In genomic region chr7:102572320-102573245, GRCh38 we compare ENCODE assay signal across 8 cellular contexts. TPM values are rescaled to one million over a fixed set of nuclear protein-coding genes. Genes with fewer than 3 reads are reported as not detected.
DNase-seq lines count a peak whose midpoint lies in the region; TF ChIP-seq lines count a peak whose summit lies in the region.
"Not testable (repeated sequence)": the region's sequence is repeated elsewhere in the genome, so short reads cannot be mapped to it uniquely, and the experiment has no call there.

TSS of gene POLR2J3 (minus strand) at chr7:102572583. CDS start at chr7:102572521, 62 bp downstream.

- not testable (repeated sequence) for TF ChIP-seq EP300 in Ishikawa (IDR thresholded peaks at IDR 0.05; ENCODE audit: borderline replicate concordance); suprapubic skin (IDR thresholded peaks at IDR 0.05)

- H2AK5ac ChIP-seq in H9 (ENCODE audit: insufficient read length, low read length), result not testable (repeated sequence)

- H3K79me1 ChIP-seq in H9 (ENCODE audit: insufficient read depth, low read depth, low read length, poor library complexity, severe bottlenecking), result not testable (repeated sequence)

- TF ChIP-seq RAD21 in Ishikawa (IDR thresholded peaks at IDR 0.05; ENCODE audit: low read depth), result not testable (repeated sequence)

- H3K23ac ChIP-seq in H9 (ENCODE audit: insufficient read length, low read depth, low read length), result not testable (repeated sequence)

- H3K4me3 ChIP-seq in iPS-18c (ENCODE audit: insufficient read depth, low read depth, low read length) (peak within 1 kb of the TSS; percentile 58), rectal smooth muscle tissue (ENCODE audit: low read length) (peak within 1 kb of the TSS; percentile 78), suprapubic skin (peak within 1 kb of the TSS; percentile 59)

- H2AFZ ChIP-seq in H9 (ENCODE audit: low read length), result not testable (repeated sequence)

- H3K27me3 ChIP-seq in H9 (ENCODE audit: insufficient read depth, low read length); rectal smooth muscle tissue (ENCODE audit: control insufficient read depth, insufficient read depth, low read length); suprapubic skin: not testable (repeated sequence)

- TF ChIP-seq POLR2A in suprapubic skin (IDR thresholded peaks at IDR 0.05), result not testable (repeated sequence)

- not testable (repeated sequence) for H3K4me2 ChIP-seq in H9 (ENCODE audit: insufficient read depth, insufficient read length, low read length)

- no CpG with 5 or more reads among the region's 61 CpGs for WGBS in H9 (ENCODE audit: extremely low coverage, insufficient read length, low lambda C conversion rate)
- WGBS in suprapubic skin, result 0% methylated on average over 30 of the region's 61 CpGs

- TF ChIP-seq CTCF in GM12873 (IDR thresholded peaks at IDR 0.05; ENCODE audit: insufficient read depth, low read depth, low read length, missing control alignments) (peak; percentile 56), H9 (conservative IDR thresholded peaks at IDR 0.05) (peak; percentile 55), suprapubic skin (IDR thresholded peaks at IDR 0.05) (peak in 1 of 2 donors; percentile 68)

- not testable (repeated sequence) for H2BK5ac ChIP-seq in H9 (ENCODE audit: insufficient read length, low read length)

- H3K23me2 ChIP-seq in H9 (ENCODE audit: insufficient read length, low read depth, low read length, poor library complexity, severe bottlenecking), result not testable (repeated sequence)

- not testable (repeated sequence) for H3K4me1 ChIP-seq in H9 (ENCODE audit: insufficient read depth, low read length); rectal smooth muscle tissue (ENCODE audit: control insufficient read depth, insufficient read depth, low read length); suprapubic skin

- H3K36me3 Mint-ChIP-seq in H9 (ENCODE audit: insufficient read depth in 1 of 3, low read depth in 3 of 3), result not testable (repeated sequence)

- H4K91ac ChIP-seq in H9 (ENCODE audit: insufficient read length, low read depth, low read length), result not testable (repeated sequence)

- H3K27me3 Mint-ChIP-seq in H9 (ENCODE audit: low read depth), result not testable (repeated sequence)

- DNase-seq in H9, result peak; percentile 85
- DNase-seq in activated CD4-positive, alpha-beta T cell treated with anti-CD3 and anti-CD28 coated beads, Interleukin-2, amount 50 U/mL, for 1 hour, result peak; percentile 99
- peak; percentile 99 for DNase-seq in central memory CD4-positive, alpha-beta T cell
- DNase-seq in suprapubic skin (ENCODE audit: low spot score in 2 of 2), result peak; percentile 95 to 99

- H3K18ac ChIP-seq in H9 (ENCODE audit: insufficient read length, low read depth, low read length), result not testable (repeated sequence)

- H2BK120ac ChIP-seq in H9 (ENCODE audit: low read depth, low read length, poor library complexity, severe bottlenecking), result not testable (repeated sequence)

- H4K8ac ChIP-seq in H9 (replicated peaks; ENCODE audit: insufficient read length, low read depth, low read length), result not testable (repeated sequence)

- H3K14ac ChIP-seq in H9 (ENCODE audit: insufficient read depth, low read length), result not testable (repeated sequence)

- H3K56ac ChIP-seq in H9 (ENCODE audit: insufficient read length, low read depth, low read length), result not testable (repeated sequence)

- H3K4me3 Mint-ChIP-seq in H9, result peak within 1 kb of the TSS; percentile 53 to 70; a peak in 4 of 5 replicates

- H2BK20ac ChIP-seq in H9 (ENCODE audit: low read depth, low read length, poor library complexity, severe bottlenecking), result not testable (repeated sequence)

- H3K9me3 Mint-ChIP-seq in H9, result not testable (repeated sequence)

- H3K4ac ChIP-seq in H9 (ENCODE audit: low read depth, low read length), result not testable (repeated sequence)

- not testable (repeated sequence) for H3T11ph ChIP-seq in H9 (ENCODE audit: low read length)

- H2BK12ac ChIP-seq in H9 (ENCODE audit: insufficient read length, low read depth, low read length), result not testable (repeated sequence)

- not testable (repeated sequence) for H3K4me1 Mint-ChIP-seq in H9

- not testable (repeated sequence) for H3K9ac ChIP-seq in H9 (ENCODE audit: extremely low read depth, insufficient read length, low read length)
- peak within 1 kb of the TSS; percentile 68 for H3K9ac ChIP-seq in rectal smooth muscle tissue (ENCODE audit: low read length)

- H3K79me2 ChIP-seq in H9 (ENCODE audit: insufficient read depth, low read length), result not testable (repeated sequence)

- H3K36me3 ChIP-seq in rectal smooth muscle tissue (ENCODE audit: control insufficient read depth, insufficient read depth, low read length); suprapubic skin: not testable (repeated sequence)

- H4K20me1 ChIP-seq in H9 (ENCODE audit: control insufficient read depth, insufficient read depth, insufficient read length), result not testable (repeated sequence)

- H3K27ac Mint-ChIP-seq in H9, result not testable (repeated sequence)

- H2BK15ac ChIP-seq in H9 (ENCODE audit: low read depth, low read length), result not testable (repeated sequence)

- not testable (repeated sequence) for H3K9me3 ChIP-seq in H9 (ENCODE audit: control insufficient read depth, low read depth, low read length); iPS-18c (ENCODE audit: control insufficient read depth, insufficient read depth, low read length); suprapubic skin

- H3K27ac ChIP-seq in H9 (ENCODE audit: insufficient read length, low read depth, low read length), result not testable (repeated sequence)
- H3K27ac ChIP-seq in rectal smooth muscle tissue (ENCODE audit: low read depth, low read length) (peak within 1 kb of the TSS; percentile 66), suprapubic skin (peak within 1 kb of the TSS; percentile 30)

- not testable (repeated sequence) for H4K5ac ChIP-seq in H9 (ENCODE audit: insufficient read length, low read depth, low read length)

TF ChIP-seq in Ishikawa, 13 proteins besides CTCF, POLR2A, EP300 and RAD21:
- TF ChIP-seq CEBPB (IDR thresholded peaks at IDR 0.05), result 0 out of 2 replicates have a peak, but pooled peaks have one; percentile 11
- TF ChIP-seq TEAD4 (IDR thresholded peaks at IDR 0.05), result peak; percentile 39; the same call in 1 of the 2 replicates
- 0 out of 2 replicates have a peak, but pooled peaks have one; percentile 63 for TF ChIP-seq TCF12 (IDR thresholded peaks at IDR 0.05; ENCODE audit: low read depth)
- peak; percentile 48; the same call in 1 of the 2 replicates for TF ChIP-seq MAX (IDR thresholded peaks at IDR 0.05)
- peak; percentile 73; the same call in 1 of the 2 replicates for TF ChIP-seq TAF1 (IDR thresholded peaks at IDR 0.05; ENCODE audit: low read depth)

RNA-seq across cellular contexts. Expression of gene POLR2J3, which starts in this region (rescaled TPM):
- total RNA-seq in H9 (2021) (12.3 and 14.9 TPM in 2 replicates), suprapubic skin (10 to 100 TPM; 11.3 to 28.5 (median 27.3) TPM)
